10 cellular contexts compared by ENCODE assay signal in genomic region chrX:49183701-49184281, GRCh38. TPM values are rescaled to one million over a fixed set of nuclear protein-coding genes. Genes with fewer than 3 reads are reported as not detected.
DNase-seq lines count a peak whose midpoint lies in the region; ATAC-seq, FAIRE-seq and TF ChIP-seq lines count a peak whose summit lies in the region.
"Had no signal": no experiment of that assay in that cellular context is flagged by ENCODE, and none has a peak within 500 bp of the region (broad histone marks: within the 10 kb centered on the region; RNA-seq: fewer than 3 reads in every experiment).

No MANE protein-coding gene starts in this region.

- H3K4ac ChIP-seq in mesenchymal stem cell (ENCODE audit: low read depth in 1 of 2, low read length in 2 of 2): no peak overlapping the region

- H3K27ac ChIP-seq in K562 (ENCODE audit: extremely low read depth, low read depth, low read length): no peak overlapping the region
- H3K27ac ChIP-seq in mesenchymal stem cell (ENCODE audit: low read length, poor library complexity, severe bottlenecking): no peak overlapping the region

- no peak overlapping the region for H3K14ac ChIP-seq in mesenchymal stem cell (ENCODE audit: low read length in 2 of 2)

- DNase-seq in activated naive CD8-positive, alpha-beta T cell treated with anti-CD3 and anti-CD28 coated beads, Interleukin-2, amount 50 U/mL, for 24 hours: no peak
- no peak for DNase-seq in K562 (ENCODE audit: extremely low read depth in 1 of 4, low spot score in 3 of 4)
- DNase-seq in mesenchymal stem cell: no peak
- DNase-seq in type B pancreatic cell (ENCODE audit: extremely low spot score, unreplicated experiment): no peak
- no peak for DNase-seq in DMS 273 treated with DMSO at 0.1 percent for 48 hours (lab: John Stamatoyannopoulos, UW)
- DNase-seq in HUDEP-2 (lab: John Stamatoyannopoulos, UW; ENCODE audit: unreplicated experiment in 76 of 76): no peak
- no peak for DNase-seq in GM19239 (ENCODE audit: insufficient read length, low spot score)
- DNase-seq: OCI-M1 had no signal

- FAIRE-seq in K562 (lab: Jason Lieb, UNC): no peak
- FAIRE-seq in GM19239 (lab: Jason Lieb, UNC): no peak

- H4K8ac ChIP-seq in mesenchymal stem cell (ENCODE audit: low read length): no peak overlapping the region

- H3K4me2 ChIP-seq in K562 (ENCODE audit: insufficient read depth, low read length) (peak overlapping the region; percentile 90), mesenchymal stem cell (ENCODE audit: low read length, poor library complexity, severe bottlenecking) (peak overlapping the region; percentile 5)

- no peak for ATAC-seq in activated naive CD8-positive, alpha-beta T cell treated with anti-CD3 and anti-CD28 coated beads, Interleukin-2, amount 50 U/mL, for 24 hours
- peak; percentile 2; the same call in 2 of the 3 replicates for ATAC-seq in K562

- no TSS peak for BruUV-seq in K562 (replicated peaks; lab: Mats Ljungman, UMichigan)

- no peak overlapping the region for H2BK5ac ChIP-seq in mesenchymal stem cell (ENCODE audit: low read depth, low read length, poor library complexity, severe bottlenecking)

- H3K4me3 Mint-ChIP-seq in activated naive CD8-positive, alpha-beta T cell: peak overlapping the region; percentile 13
- H3K4me3 Mint-ChIP-seq in activated naive CD8-positive, alpha-beta T cell treated with anti-CD3 and anti-CD28 coated beads, Interleukin-2, amount 50 U/mL, for 24 hours: no peak overlapping the region
- H3K4me3 Mint-ChIP-seq in type B pancreatic cell: peak overlapping the region; percentile 83

- TF ChIP-seq CTCF in K562 (IDR thresholded peaks at IDR 0.05 in 2 of 3, conservative IDR thresholded peaks at IDR 0.05 in 1 of 3; ENCODE audit: insufficient read depth in 2 of 3, low read depth in 1 of 3, low read length in 3 of 3): no peak
- no peak for TF ChIP-seq CTCF in type B pancreatic cell (conservative IDR thresholded peaks at IDR 0.05)

- TF ChIP-seq RAD21 in K562 (CRISPR knock-in tag; conservative IDR thresholded peaks at IDR 0.05 in 1 of 2, IDR thresholded peaks at IDR 0.05 in 1 of 2): no peak

- H3K27ac Mint-ChIP-seq in activated naive CD8-positive, alpha-beta T cell: no peak overlapping the region
- no peak overlapping the region for H3K27ac Mint-ChIP-seq in activated naive CD8-positive, alpha-beta T cell treated with anti-CD3 and anti-CD28 coated beads, Interleukin-2, amount 50 U/mL, for 24 hours
- peak overlapping the region; percentile 34 for H3K27ac Mint-ChIP-seq in type B pancreatic cell

- H3K23ac ChIP-seq in mesenchymal stem cell (ENCODE audit: low read length in 2 of 2): no peak overlapping the region

- no peak for TF ChIP-seq POLR2A in K562 (conservative IDR thresholded peaks at IDR 0.05)

- no peak overlapping the region for H2AFZ ChIP-seq in K562 (ENCODE audit: low read depth, low read length)
- H2AFZ ChIP-seq in mesenchymal stem cell (ENCODE audit: low read depth, low read length): no peak overlapping the region

- H3K9me3 Mint-ChIP-seq in activated naive CD8-positive, alpha-beta T cell (ENCODE audit: low read depth): no peaks in the 10 kb centered on the region
- H3K9me3 Mint-ChIP-seq in activated naive CD8-positive, alpha-beta T cell treated with anti-CD3 and anti-CD28 coated beads, Interleukin-2, amount 50 U/mL, for 24 hours: no peaks in the 10 kb centered on the region
- no peaks in the 10 kb centered on the region for H3K9me3 Mint-ChIP-seq in type B pancreatic cell

- no peak overlapping the region for H2BK120ac ChIP-seq in mesenchymal stem cell (ENCODE audit: low read depth, low read length)

- H3K27me3 Mint-ChIP-seq in activated naive CD8-positive, alpha-beta T cell: no peaks in the 10 kb centered on the region
- no peaks in the 10 kb centered on the region for H3K27me3 Mint-ChIP-seq in activated naive CD8-positive, alpha-beta T cell treated with anti-CD3 and anti-CD28 coated beads, Interleukin-2, amount 50 U/mL, for 24 hours
- H3K27me3 Mint-ChIP-seq in type B pancreatic cell: no peaks in the 10 kb centered on the region

- intact Hi-C loops in K562 (cut with micrococcal nuclease): no loop called here

- in situ Hi-C loops in K562 (cut with MboI): no loop called here

- H3K4me3 ChIP-seq in K562 (peak overlapping the region; percentile 76; the same call in 1 of the 2 replicates), mesenchymal stem cell (ENCODE audit: insufficient read depth in 1 of 2, low read depth in 1 of 2, low read length in 2 of 2) (peak overlapping the region in 1 of 2 experiments; percentile 59)

- H3K27me3 ChIP-seq in K562 (ENCODE audit: control insufficient read depth in 2 of 2, insufficient read depth in 2 of 2, low read length in 2 of 2): no peaks in the 10 kb centered on the region
- no peaks in the 10 kb centered on the region for H3K27me3 ChIP-seq in mesenchymal stem cell (ENCODE audit: control insufficient read depth in 1 of 2, insufficient read depth in 1 of 2, low read length in 2 of 2)

- peaks cover 32% of the 10 kb centered on the region for H3K79me2 ChIP-seq in K562 (ENCODE audit: control insufficient read depth, insufficient read depth, low read length)

- no peak overlapping the region for H2BK12ac ChIP-seq in mesenchymal stem cell (ENCODE audit: low read length in 2 of 2)

- H3K9ac ChIP-seq in K562 (ENCODE audit: insufficient read depth in 1 of 2, low read depth in 2 of 2, low read length in 2 of 2) (0 out of 4 replicates have a peak overlapping the region, but pooled peaks of 1 of the 2 experiments have one; percentile 14), mesenchymal stem cell (ENCODE audit: low read length) (no peak overlapping the region)

- no peak overlapping the region for H3K18ac ChIP-seq in mesenchymal stem cell (ENCODE audit: low read depth in 1 of 2, low read length in 2 of 2)

- H3K79me1 ChIP-seq in mesenchymal stem cell (replicated peaks; ENCODE audit: low read length, poor library complexity, severe bottlenecking): peaks cover 8% of the 10 kb centered on the region

- H3K9me3 ChIP-seq in K562 (replicated peaks; ENCODE audit: control insufficient read depth, insufficient read depth, low read depth, low read length): no peaks in the 10 kb centered on the region
- no peaks in the 10 kb centered on the region for H3K9me3 ChIP-seq in mesenchymal stem cell (ENCODE audit: control insufficient read depth, low read length)

- POLR2A ChIA-PET in K562 (lab: Yijun Ruan, JAX): interaction anchor here (0.7 to 1.2 kb wide), 3 partner anchors 8 to 11 kb away, joined by 3 to 5 read pairs (median 3); partner anchors contain the start of gene PLP2

- WGBS in K562 (ENCODE audit: insufficient coverage, low coverage, missing lambda C conversion rate): 88% methylated on average over 13 of the region's 18 CpGs
- WGBS in mesenchymal stem cell: 91% methylated on average over 18 of the region's 18 CpGs

- no peak overlapping the region for H2BK15ac ChIP-seq in mesenchymal stem cell (ENCODE audit: low read depth, poor library complexity, severe bottlenecking)

- H3K36me3 ChIP-seq in K562 (ENCODE audit: control insufficient read depth, insufficient read depth, low read length): peaks cover 41% of the 10 kb centered on the region; the same call in 2 of the 3 replicates
- H3K36me3 ChIP-seq in mesenchymal stem cell (ENCODE audit: control insufficient read depth in 1 of 2, insufficient read depth in 2 of 2, low read depth in 1 of 2, low read length in 2 of 2): peaks cover 7 to 28% of the 10 kb centered on the region in 2 experiments

- H3K4me1 ChIP-seq in K562 (replicated peaks in 1 of 2; ENCODE audit: control insufficient read depth in 2 of 2, insufficient read depth in 2 of 2, low read length in 2 of 2): peaks cover 26 to 49% of the 10 kb centered on the region in 2 experiments
- peaks cover 14% of the 10 kb centered on the region for H3K4me1 ChIP-seq in mesenchymal stem cell (ENCODE audit: control insufficient read depth, insufficient read depth, low read depth, low read length)

- no peak for TF ChIP-seq EP300 in K562 (IDR thresholded peaks at IDR 0.05; ENCODE audit: low read length)

- no peak overlapping the region for H2AK5ac ChIP-seq in mesenchymal stem cell (ENCODE audit: low read length, severe bottlenecking)

- peaks cover 9% of the 10 kb centered on the region for H4K20me1 ChIP-seq in K562 (replicated peaks; ENCODE audit: control insufficient read depth, insufficient read depth, low read length)

- CTCF ChIA-PET in K562 (lab: Yijun Ruan, JAX; ENCODE audit: low intra/inter-chr PET ratio): no interaction called here

- peaks cover 6% of the 10 kb centered on the region for H3K4me1 Mint-ChIP-seq in activated naive CD8-positive, alpha-beta T cell (ENCODE audit: low read depth)
- peaks cover 14% of the 10 kb centered on the region for H3K4me1 Mint-ChIP-seq in activated naive CD8-positive, alpha-beta T cell treated with anti-CD3 and anti-CD28 coated beads, Interleukin-2, amount 50 U/mL, for 24 hours
- peaks cover 3% of the 10 kb centered on the region for H3K4me1 Mint-ChIP-seq in type B pancreatic cell (ENCODE audit: unreplicated experiment)

- no peaks in the 10 kb centered on the region for H3K9me1 ChIP-seq in K562 (ENCODE audit: control insufficient read depth, insufficient read depth, low read length)

- H4K91ac ChIP-seq in mesenchymal stem cell (ENCODE audit: low read length): peak overlapping the region; percentile 15

- H3K36me3 Mint-ChIP-seq in activated naive CD8-positive, alpha-beta T cell: no peaks in the 10 kb centered on the region
- peaks cover 13% of the 10 kb centered on the region for H3K36me3 Mint-ChIP-seq in activated naive CD8-positive, alpha-beta T cell treated with anti-CD3 and anti-CD28 coated beads, Interleukin-2, amount 50 U/mL, for 24 hours (ENCODE audit: low read depth)
- no peaks in the 10 kb centered on the region for H3K36me3 Mint-ChIP-seq in type B pancreatic cell

RNA-seq across cellular contexts. Expression of gene PRICKLE3, which starts 2.4 kb away (rescaled TPM):
- 44.7 and 103 TPM in 2 replicates for total RNA-seq in K562 (2011; cell fraction: chromatin; rRNA removed; ENCODE audit: low replicate concordance)
- total RNA-seq in K562 (2011; cell fraction: nucleolus; rRNA removed): 65.1 and 65.2 TPM in 2 replicates
- total RNA-seq in K562 (2011; cell fraction: nucleoplasm; rRNA removed): 41.5 and 44.2 TPM in 2 replicates
- total RNA-seq in K562 (2014; rRNA removed): 24.7 and 26.8 TPM in 2 replicates
- 6.8 and 8.7 TPM in 2 replicates for total RNA-seq in K562 (2014; rRNA removed; fragmentation: Illumina TruSeq; extraction: Trizol)
- 10.2 and 11.2 TPM in 2 replicates for total RNA-seq in K562 (2015; rRNA removed; fragmentation: Illumina TruSeq; extraction: Trizol)
- 43.8 and 44.3 TPM in 2 replicates for total RNA-seq in K562 (2021)
- polyA plus RNA-seq in K562 (2011; rRNA removed): 14.0 and 22.0 TPM in 2 replicates
- 13.3 and 26.4 TPM in 2 replicates for polyA plus RNA-seq in K562 (2011; cell fraction: cytosol; rRNA removed)
- polyA plus RNA-seq in K562 (2011; cell fraction: nucleus; rRNA removed): 49.4 and 83.5 TPM in 2 replicates
- 28.6 and 29.5 TPM in 2 replicates for polyA plus RNA-seq in K562 (2012)
- 19.1 and 19.4 TPM in 2 replicates for polyA plus RNA-seq in K562 (2014; fragmentation: Illumina TruSeq; extraction: Trizol)
- 1 to 10 TPM; 1.1 to 1.4 TPM for polyA plus RNA-seq in K562 (2014; fragmentation: Nextera tagmentation; extraction: Ambion mirVana)
- polyA plus RNA-seq in K562 (2014; rRNA removed): 23.7 and 32.8 TPM in 2 replicates
- 10.3 and 12.1 TPM in 2 replicates for polyA minus RNA-seq in K562 (2011; rRNA and poly(A)+ RNA removed)
- 30.0 and 34.3 TPM in 2 replicates for polyA minus RNA-seq in K562 (2011; cell fraction: cytosol; rRNA and poly(A)+ RNA removed)
- polyA minus RNA-seq in K562 (2011; cell fraction: nucleus; rRNA and poly(A)+ RNA removed): 18.0 and 18.3 TPM in 2 replicates
- 9.3 TPM for polyA plus RNA-seq in mesenchymal stem cell (2013, experiment 1 of 2)
- polyA plus RNA-seq in mesenchymal stem cell (2013, experiment 2 of 2): 9.3 TPM
- 8.7 and 13.2 TPM in 2 replicates for total RNA-seq in type B pancreatic cell (ENCODE audit: low replicate concordance)

RNA-seq across cellular contexts. Expression of gene PLP2, which starts 12.1 kb away (rescaled TPM):
- total RNA-seq in K562 (2011; cell fraction: chromatin; rRNA removed; ENCODE audit: low replicate concordance): 74.1 and 122 TPM in 2 replicates
- total RNA-seq in K562 (2011; cell fraction: nucleolus; rRNA removed): 138 and 180 TPM in 2 replicates
- total RNA-seq in K562 (2011; cell fraction: nucleoplasm; rRNA removed): 178 and 233 TPM in 2 replicates
- total RNA-seq in K562 (2014; rRNA removed) (34.7 and 55.2 TPM in 2 replicates), K562 (2014; rRNA removed; fragmentation: Illumina TruSeq; extraction: Trizol) (65.1 and 67.8 TPM in 2 replicates), K562 (2015; rRNA removed; fragmentation: Illumina TruSeq; extraction: Trizol) (70.4 and 73.0 TPM in 2 replicates), K562 (2021) (106 and 112 TPM in 2 replicates), type B pancreatic cell (ENCODE audit: low replicate concordance) (25.7 and 28.2 TPM in 2 replicates)
- polyA plus RNA-seq in K562 (2011; rRNA removed) (169 and 175 TPM in 2 replicates), K562 (2014; fragmentation: Illumina TruSeq; extraction: Trizol) (199 and 236 TPM in 2 replicates), K562 (2014; fragmentation: Nextera tagmentation; extraction: Ambion mirVana) (100 to 1,000 TPM; 117 to 208 TPM), K562 (2014; rRNA removed) (63.0 and 96.3 TPM in 2 replicates)
- polyA plus RNA-seq in K562 (2011; cell fraction: cytosol; rRNA removed): 367 and 379 TPM in 2 replicates
- polyA plus RNA-seq in K562 (2011; cell fraction: nucleus; rRNA removed): 76.0 and 82.2 TPM in 2 replicates
- polyA plus RNA-seq in K562 (2012): 170 and 356 TPM in 2 replicates
- polyA minus RNA-seq in K562 (2011; rRNA and poly(A)+ RNA removed): 88.3 and 104 TPM in 2 replicates
- polyA minus RNA-seq in K562 (2011; cell fraction: cytosol; rRNA and poly(A)+ RNA removed): 55.9 and 80.5 TPM in 2 replicates
- 8.6 and 18.3 TPM in 2 replicates for polyA minus RNA-seq in K562 (2011; cell fraction: nucleus; rRNA and poly(A)+ RNA removed)
- 302 TPM for polyA plus RNA-seq in mesenchymal stem cell (2013, experiment 1 of 2)
- 293 TPM for polyA plus RNA-seq in mesenchymal stem cell (2013, experiment 2 of 2)

RNA-seq across cellular contexts. Expression of gene SYP, which starts 16.2 kb away (rescaled TPM):
- 4.8 and 8.4 TPM in 2 replicates for total RNA-seq in K562 (2011; cell fraction: chromatin; rRNA removed; ENCODE audit: low replicate concordance)
- total RNA-seq in K562 (2011; cell fraction: nucleolus; rRNA removed): 6.8 and 7.3 TPM in 2 replicates
- 6.0 and 10.6 TPM in 2 replicates for total RNA-seq in K562 (2011; cell fraction: nucleoplasm; rRNA removed)
- total RNA-seq in K562 (2014; rRNA removed) (3.4 and 3.9 TPM in 2 replicates), K562 (2014; rRNA removed; fragmentation: Illumina TruSeq; extraction: Trizol) (2.2 and 2.6 TPM in 2 replicates), K562 (2015; rRNA removed; fragmentation: Illumina TruSeq; extraction: Trizol) (1.5 and 1.6 TPM in 2 replicates), K562 (2021) (2.1 and 3.0 TPM in 2 replicates), type B pancreatic cell (ENCODE audit: low replicate concordance) (13.6 and 14.8 TPM in 2 replicates)
- polyA plus RNA-seq in K562 (2011; rRNA removed) (3.9 and 5.1 TPM in 2 replicates), K562 (2014; fragmentation: Illumina TruSeq; extraction: Trizol) (2.4 and 2.9 TPM in 2 replicates), K562 (2014; fragmentation: Nextera tagmentation; extraction: Ambion mirVana) (under 1 TPM; 0.48 to 0.52 TPM), K562 (2014; rRNA removed) (3.6 and 4.3 TPM in 2 replicates)
- polyA plus RNA-seq in K562 (2011; cell fraction: cytosol; rRNA removed): 5.7 and 10.1 TPM in 2 replicates
- 3.8 and 7.1 TPM in 2 replicates for polyA plus RNA-seq in K562 (2011; cell fraction: nucleus; rRNA removed)
- 1.8 and 4.5 TPM in 2 replicates for polyA plus RNA-seq in K562 (2012)
- 1.6 and 3.3 TPM in 2 replicates for polyA minus RNA-seq in K562 (2011; rRNA and poly(A)+ RNA removed)
- polyA minus RNA-seq in K562 (2011; cell fraction: cytosol; rRNA and poly(A)+ RNA removed): 1.3 and 4.0 TPM in 2 replicates
- polyA minus RNA-seq in K562 (2011; cell fraction: nucleus; rRNA and poly(A)+ RNA removed): 3.8 and 4.0 TPM in 2 replicates
- polyA plus RNA-seq in mesenchymal stem cell (2013, experiment 1 of 2): 0.18 TPM
- 0.18 TPM for polyA plus RNA-seq in mesenchymal stem cell (2013, experiment 2 of 2)

RNA-seq across cellular contexts. Expression of gene MAGIX, which starts 21.2 kb away (rescaled TPM):
- 3.0 TPM in 2 replicates for total RNA-seq in K562 (2011; cell fraction: chromatin; rRNA removed; ENCODE audit: low replicate concordance)
- total RNA-seq in K562 (2011; cell fraction: nucleolus; rRNA removed): 1.8 and 2.7 TPM in 2 replicates
- 2.5 and 4.6 TPM in 2 replicates for total RNA-seq in K562 (2011; cell fraction: nucleoplasm; rRNA removed)
- total RNA-seq in K562 (2014; rRNA removed): 2.5 and 3.5 TPM in 2 replicates
- total RNA-seq in K562 (2014; rRNA removed; fragmentation: Illumina TruSeq; extraction: Trizol): 0.32 and 0.33 TPM in 2 replicates
- 0.47 and 0.79 TPM in 2 replicates for total RNA-seq in K562 (2015; rRNA removed; fragmentation: Illumina TruSeq; extraction: Trizol)
- total RNA-seq in K562 (2021): 2.2 and 2.4 TPM in 2 replicates
- 0.78 and 1.6 TPM in 2 replicates for polyA plus RNA-seq in K562 (2011; rRNA removed)
- 2.6 and 4.7 TPM in 2 replicates for polyA plus RNA-seq in K562 (2011; cell fraction: cytosol; rRNA removed)
- polyA plus RNA-seq in K562 (2011; cell fraction: nucleus; rRNA removed): 2.2 and 4.1 TPM in 2 replicates
- 1.1 and 1.7 TPM in 2 replicates for polyA plus RNA-seq in K562 (2012)
- polyA plus RNA-seq in K562 (2014; fragmentation: Illumina TruSeq; extraction: Trizol): 0.28 and 1.2 TPM in 2 replicates
- polyA plus RNA-seq in K562 (2014; fragmentation: Nextera tagmentation; extraction: Ambion mirVana): under 1 TPM; 0.08 to 0.22 TPM
- polyA plus RNA-seq in K562 (2014; rRNA removed): 1.4 and 1.9 TPM in 2 replicates
- polyA minus RNA-seq in K562 (2011; rRNA and poly(A)+ RNA removed): 0.91 and 1.2 TPM in 2 replicates
- 1.0 and 2.2 TPM in 2 replicates for polyA minus RNA-seq in K562 (2011; cell fraction: cytosol; rRNA and poly(A)+ RNA removed)
- polyA minus RNA-seq in K562 (2011; cell fraction: nucleus; rRNA and poly(A)+ RNA removed): 2.2 and 2.7 TPM in 2 replicates
- 0.83 TPM for polyA plus RNA-seq in mesenchymal stem cell (2013, experiment 1 of 2)
- 0.66 TPM for polyA plus RNA-seq in mesenchymal stem cell (2013, experiment 2 of 2)
- 4.8 and 7.0 TPM in 2 replicates for total RNA-seq in type B pancreatic cell (ENCODE audit: low replicate concordance)

RNA-seq across cellular contexts. Expression of gene CACNA1F, which starts 49.3 kb away (rescaled TPM):
- total RNA-seq in K562 (2011; cell fraction: chromatin; rRNA removed; ENCODE audit: low replicate concordance): 2.0 TPM in 2 replicates
- total RNA-seq in K562 (2011; cell fraction: nucleolus; rRNA removed): 0.79 and 0.83 TPM in 2 replicates
- 0.84 and 1.7 TPM in 2 replicates for total RNA-seq in K562 (2011; cell fraction: nucleoplasm; rRNA removed)
- under 0.01 TPM in 1 of 2 replicates, not detected in the other for total RNA-seq in K562 (2014; rRNA removed)
- not detected in 2 replicates for total RNA-seq in K562 (2014; rRNA removed; fragmentation: Illumina TruSeq; extraction: Trizol)
- total RNA-seq in K562 (2015; rRNA removed; fragmentation: Illumina TruSeq; extraction: Trizol): not detected in 2 replicates
- total RNA-seq in K562 (2021): 0.04 TPM in 2 replicates
- 0.13 and 0.37 TPM in 2 replicates for polyA plus RNA-seq in K562 (2011; rRNA removed)
- polyA plus RNA-seq in K562 (2011; cell fraction: cytosol; rRNA removed): 0.10 and 0.22 TPM in 2 replicates
- polyA plus RNA-seq in K562 (2011; cell fraction: nucleus; rRNA removed): 1.5 and 1.9 TPM in 2 replicates
- 0.10 and 0.36 TPM in 2 replicates for polyA plus RNA-seq in K562 (2012)
- 0.01 and 0.03 TPM in 2 replicates for polyA plus RNA-seq in K562 (2014; fragmentation: Illumina TruSeq; extraction: Trizol)
- polyA plus RNA-seq in K562 (2014; fragmentation: Nextera tagmentation; extraction: Ambion mirVana): under 1 TPM in 1 of 2 experiments, not detected in 1; 0.01 TPM
- polyA plus RNA-seq in K562 (2014; rRNA removed): 0.15 and 0.41 TPM in 2 replicates
- polyA minus RNA-seq in K562 (2011; rRNA and poly(A)+ RNA removed): 0.04 and 0.06 TPM in 2 replicates
- not detected in 2 replicates for polyA minus RNA-seq in K562 (2011; cell fraction: cytosol; rRNA and poly(A)+ RNA removed)
- polyA minus RNA-seq in K562 (2011; cell fraction: nucleus; rRNA and poly(A)+ RNA removed): 0.27 and 0.56 TPM in 2 replicates
- polyA plus RNA-seq in mesenchymal stem cell (2013, experiment 1 of 2): not detected
- polyA plus RNA-seq in mesenchymal stem cell (2013, experiment 2 of 2): not detected
- total RNA-seq in type B pancreatic cell (ENCODE audit: low replicate concordance): 0.17 and 0.48 TPM in 2 replicates
- total RNA-seq: myocyte had no signal
